In genomic region chr13:105165449-105166125, GRCh38 we compare ENCODE assay signal across 13 cellular contexts.
DNase-seq lines count a peak whose midpoint lies in the region; ATAC-seq and TF ChIP-seq lines count a peak whose summit lies in the region.
"Had no signal": no experiment of that assay in that cellular context is flagged by ENCODE, and none has a peak within 500 bp of the region (broad histone marks: within the 10 kb centered on the region; RNA-seq: fewer than 3 reads in every experiment).

No MANE protein-coding gene starts in this region.

- no peak overlapping the region for H3K27ac Mint-ChIP-seq in GM23338
- H3K27ac Mint-ChIP-seq: activated naive CD4-positive, alpha-beta T cell treated with anti-CD3 and anti-CD28 coated beads for 36 hours had no signal

- H2AFZ ChIP-seq in GM23338: no peak overlapping the region

- no peaks in the 10 kb centered on the region for H3K4me1 ChIP-seq in upper lobe of right lung
- H3K4me1 ChIP-seq in GM23338 (ENCODE audit: insufficient read depth): no peaks in the 10 kb centered on the region

- no peak overlapping the region for H3K4me3 ChIP-seq in LNCaP clone FGC (ENCODE audit: low read depth, low read length)
- H3K4me3 ChIP-seq in upper lobe of right lung: no peak overlapping the region
- H3K4me3 ChIP-seq in GM23338: no peak overlapping the region

- no peak overlapping the region for H3K27ac ChIP-seq in upper lobe of right lung
- no peak overlapping the region for H3K27ac ChIP-seq in GM23338 (ENCODE audit: low read depth)

- H4K20me1 ChIP-seq in GM23338 (replicated peaks; ENCODE audit: insufficient read depth): no peaks in the 10 kb centered on the region

- DNase-seq in activated gamma-delta T cell treated with Interleukin-2 at 50 U/mL for 16 hours (peak; percentile 6), activated gamma-delta T cell (lab: John Stamatoyannopoulos, UW) (no peak), LNCaP clone FGC (ENCODE audit: low read depth) (peak; percentile 25), upper lobe of right lung (peak; percentile 71), NCI-H2227 treated with DMSO at 0.1 percent for 48 hours (lab: John Stamatoyannopoulos, UW) (no peak), GM23338 (ENCODE audit: low spot score) (no peak), GM13976 (ENCODE audit: low spot score) (no peak)
- DNase-seq: 8988T; activated naive CD4-positive, alpha-beta T cell treated with anti-CD3 and anti-CD28 coated beads for 36 hours; mesendoderm; SHP77 treated with DMSO at 0.1 percent for 48 hours had no signal

- no peak for TF ChIP-seq CTCF in LNCaP clone FGC (IDR thresholded peaks at IDR 0.05; ENCODE audit: control insufficient read depth, extremely low read depth, insufficient read depth)
- no peak for TF ChIP-seq CTCF in upper lobe of right lung (IDR thresholded peaks at IDR 0.05)
- TF ChIP-seq CTCF in GM23338 (conservative IDR thresholded peaks at IDR 0.05; ENCODE audit: low read depth in 2 of 2): no peak
- no peak for TF ChIP-seq CTCF in GM13976 (IDR thresholded peaks at IDR 0.05; ENCODE audit: borderline replicate concordance, control extremely low read depth, extremely low read depth, insufficient read depth, missing control alignments)

- H3K4me2 ChIP-seq in GM23338: no peak overlapping the region

- H3F3A ChIP-seq in GM23338 (replicated peaks; ENCODE audit: low read depth): no peaks in the 10 kb centered on the region

- H3K9me2 ChIP-seq in GM23338 (ENCODE audit: insufficient read depth): no peaks in the 10 kb centered on the region

- no peaks in the 10 kb centered on the region for H3K9me3 Mint-ChIP-seq in GM23338
- H3K9me3 Mint-ChIP-seq: activated naive CD4-positive, alpha-beta T cell treated with anti-CD3 and anti-CD28 coated beads for 36 hours had no signal

- no peaks in the 10 kb centered on the region for H3K79me2 ChIP-seq in GM23338 (replicated peaks; ENCODE audit: insufficient read depth)

- H3K4me1 Mint-ChIP-seq in GM23338: no peaks in the 10 kb centered on the region

- H3K27me3 ChIP-seq in upper lobe of right lung: no peaks in the 10 kb centered on the region
- H3K27me3 ChIP-seq in GM23338 (ENCODE audit: insufficient read depth): no peaks in the 10 kb centered on the region

- H3K36me3 Mint-ChIP-seq in GM23338 (ENCODE audit: low read depth): no peaks in the 10 kb centered on the region

- no peak overlapping the region for H3K4me3 Mint-ChIP-seq in GM23338
- H3K4me3 Mint-ChIP-seq: activated naive CD4-positive, alpha-beta T cell treated with anti-CD3 and anti-CD28 coated beads for 36 hours had no signal

- ATAC-seq in HG02798 (IDR thresholded peaks at IDR 0.05; ENCODE audit: poor library complexity, unreplicated experiment): peak; percentile 90
- peak; percentile 79 for ATAC-seq in upper lobe of right lung
- no peak for ATAC-seq in GM23338
- ATAC-seq: activated CD4-positive, CD25-positive, alpha-beta regulatory T cell treated with anti-CD3 and anti-CD28 coated beads, Interleukin-2, amount 50 U/mL, for 24 hours had no signal

- H3K36me3 ChIP-seq in upper lobe of right lung: no peaks in the 10 kb centered on the region
- no peaks in the 10 kb centered on the region for H3K36me3 ChIP-seq in GM23338 (ENCODE audit: insufficient read depth)

- H3K27me3 Mint-ChIP-seq in GM23338 (ENCODE audit: insufficient read depth, low read depth, poor library complexity): no peaks in the 10 kb centered on the region

- intact Hi-C loops in upper lobe of right lung (cut with DNase I): no loop called here

- no peaks in the 10 kb centered on the region for H3K9me3 ChIP-seq in upper lobe of right lung

- in situ Hi-C loops in GM13976 (cut with MboI; ENCODE audit: low sequenced_read_pairs, unreplicated experiment): no loop called here

TF ChIP-seq in GM23338, 12 proteins besides CTCF, POLR2A, EP300 and RAD21:
- no peak for TF ChIP-seq POLR2AphosphoS5 (IDR thresholded peaks at IDR 0.05; ENCODE audit: low read depth)
- TF ChIP-seq ZNF114 (CRISPR knock-in tag; IDR thresholded peaks at IDR 0.05): no peak
- no peak for TF ChIP-seq NANOG (IDR thresholded peaks at IDR 0.05; ENCODE audit: borderline replicate concordance)
- TF ChIP-seq EZH2phosphoT487 (IDR thresholded peaks at IDR 0.05; ENCODE audit: unreplicated experiment): no peak
- TF ChIP-seq JUNB (IDR thresholded peaks at IDR 0.05; ENCODE audit: unreplicated experiment): no peak
- TF ChIP-seq EZH2 (IDR thresholded peaks at IDR 0.05; ENCODE audit: low read depth, unreplicated experiment): no peak
- no peak for TF ChIP-seq STAT1 (IDR thresholded peaks at IDR 0.05; ENCODE audit: unreplicated experiment)
- no peak for TF ChIP-seq ZNF331 (CRISPR knock-in tag; IDR thresholded peaks at IDR 0.05; ENCODE audit: low read depth)
- no peak for TF ChIP-seq ETS1 (IDR thresholded peaks at IDR 0.05)
- TF ChIP-seq ZNF462 (CRISPR knock-in tag; IDR thresholded peaks at IDR 0.05): no peak

Comparison
In these comparisons a context has a peak if more than half of its experiments do, and no peak if none do; other contexts are left out.
1. DNase-seq: peak in activated gamma-delta T cell treated with Interleukin-2 at 50 U/mL for 16 hours (single experiment), LNCaP clone FGC (single experiment) and upper lobe of right lung (single experiment); none in activated gamma-delta T cell (single experiment), NCI-H2227 treated with DMSO at 0.1 percent for 48 hours (single experiment), GM23338 (single experiment) and GM13976 (single experiment).